ENCODE assay signal across 31 cellular contexts in the genomic region with DNA sequence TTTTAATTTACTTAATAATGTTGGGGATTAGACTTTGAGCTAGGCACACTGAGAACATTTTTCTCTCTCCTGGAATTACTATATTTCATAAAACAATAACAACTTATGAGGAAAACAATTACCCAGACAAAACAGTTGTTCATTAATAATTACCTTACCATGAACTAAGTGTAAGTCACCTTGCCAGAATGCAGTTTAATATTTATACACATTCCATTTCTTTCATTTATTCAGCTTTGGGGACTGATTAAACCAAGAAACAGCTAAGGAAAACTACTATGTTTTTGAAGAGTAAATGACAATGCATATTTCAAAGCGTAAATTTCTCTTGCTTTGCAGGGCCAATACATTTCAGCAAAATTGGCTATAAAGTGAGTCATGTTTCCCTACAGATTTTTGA.
"Had no signal": no experiment of that assay in that cellular context is flagged by ENCODE, and none has a peak within 500 bp of the region (broad histone marks: within the 10 kb centered on the region; RNA-seq: fewer than 3 reads in every experiment).

No MANE protein-coding gene starts in this region.

- DNase-seq: activated CD4-positive, alpha-beta memory T cell treated with anti-CD3 and anti-CD28 coated beads for 36 hours; activated CD4-positive, alpha-beta T cell treated with anti-CD3 and anti-CD28 coated beads for 36 hours; activated CD4-positive, alpha-beta T cell treated with anti-CD3 and anti-CD28 coated beads, Interleukin-2, amount 10 ng/mL, durations not matched to agents 24 days and 14 days; activated CD4-positive, CD25-positive, alpha-beta regulatory T cell; activated CD4-positive, CD25-positive, alpha-beta regulatory T cell treated with anti-CD3 and anti-CD28 coated beads, Interleukin-2, amount 50 U/mL, for 72 hours; activated CD8-positive, alpha-beta memory T cell treated with anti-CD3 and anti-CD28 coated beads, Interleukin-2, amount 10 ng/mL, durations not matched to agents 7 days and 5 days; activated CD8-positive, alpha-beta memory T cell treated with anti-CD3 and anti-CD28 coated beads, Interleukin-2, amount 50 U/mL, for 4 hours; activated CD8-positive, alpha-beta T cell treated with anti-CD3 and anti-CD28 coated beads, Interleukin-2, amount 10 ng/mL, durations not matched to agents 7 days and 5 days; activated effector memory CD4-positive, alpha-beta T cell treated with anti-CD3 and anti-CD28 coated beads, Interleukin-2, amount 50 U/mL, for 16 hours; activated naive CD4-positive, alpha-beta T cell treated with anti-CD3 and anti-CD28 coated beads for 36 hours; activated naive CD8-positive, alpha-beta T cell treated with anti-CD3 and anti-CD28 coated beads for 36 hours; activated naive CD8-positive, alpha-beta T cell treated with anti-CD3 and anti-CD28 coated beads, Interleukin-2, amount 50 U/mL, for 24 hours; activated T-cell treated with anti-CD3 and anti-CD28 coated beads, Interleukin-2, amount 50 U/mL, for 1 hour; activated T-cell treated with anti-CD3 and anti-CD28 coated beads, Interleukin-2, amount 50 U/mL, for 48 hours; adrenal gland; amygdala; aorta; central memory CD4-positive, alpha-beta T cell; cerebellar nuclear complex; colonic mucosa; dorsolateral prefrontal cortex; effector memory CD4-positive, alpha-beta T cell; endodermal cell; foreskin fibroblast; T-helper 1 cell; T-helper 17 cell; T1000 had no signal

- H3K4me3 ChIP-seq: adrenal gland, breast epithelium, cardiac muscle cell, colonic mucosa, dorsolateral prefrontal cortex had no signal

- H3K9me3 ChIP-seq: adrenal gland, breast epithelium, colonic mucosa had no signal

- ATAC-seq: activated CD4-positive, alpha-beta T cell treated with anti-CD3 and anti-CD28 coated beads for 36 hours; activated CD8-positive, alpha-beta memory T cell treated with anti-CD3 and anti-CD28 coated beads, Interleukin-2, amount 10 ng/mL, durations not matched to agents 7 days and 5 days; activated CD8-positive, alpha-beta T cell treated with anti-CD3 and anti-CD28 coated beads, Interleukin-2, amount 10 ng/mL, durations not matched to agents 7 days and 5 days; activated naive CD8-positive, alpha-beta T cell treated with anti-CD3 and anti-CD28 coated beads, Interleukin-2, amount 50 U/mL, for 24 hours; esophagus mucosa; T-helper 17 cell had no signal

- H3K27me3 ChIP-seq: adrenal gland, breast epithelium, cardiac muscle cell, colonic mucosa, dorsolateral prefrontal cortex had no signal

- FAIRE-seq: frontal cortex had no signal

- H3K36me3 ChIP-seq: adrenal gland, breast epithelium, cardiac muscle cell, colonic mucosa had no signal

- H3K27ac ChIP-seq: adrenal gland, breast epithelium, cardiac muscle cell, colonic mucosa, dorsolateral prefrontal cortex had no signal

- H3K4me1 ChIP-seq: adrenal gland, breast epithelium, colonic mucosa had no signal
